Comparison of ENCODE assay signal across 37 cellular contexts in the genomic region with DNA sequence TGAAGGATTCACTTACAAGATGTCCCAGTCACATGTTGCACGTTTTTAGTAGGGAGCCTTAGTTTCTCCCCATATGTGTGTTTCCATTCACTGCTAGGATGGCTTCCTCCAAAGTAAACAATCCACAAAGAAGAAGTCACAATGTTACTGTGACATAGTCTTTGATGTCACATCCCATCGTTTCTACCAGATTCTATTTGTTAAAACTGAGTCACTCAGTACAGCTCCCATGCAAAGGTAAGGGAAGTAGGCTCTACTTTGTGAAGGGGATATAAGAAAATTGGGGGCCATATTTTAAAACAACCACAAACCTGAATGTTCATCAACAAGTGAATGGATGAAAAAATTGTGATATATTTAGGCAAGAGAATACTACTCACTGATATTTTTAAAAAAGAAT. TPM values are rescaled to one million over a fixed set of nuclear protein-coding genes. Genes with fewer than 3 reads are reported as not detected.
"Had no signal": no experiment of that assay in that cellular context is flagged by ENCODE, and none has a peak within 500 bp of the region (broad histone marks: within the 10 kb centered on the region; RNA-seq: fewer than 3 reads in every experiment).

Gene OR11A1 (minus strand): TSS at position 101 of the 400 bp plus-strand sequence. CDS start 29,430 bp downstream, outside the sequence.
Gene OR2H1 (plus strand): TSS at position 185 of the 400 bp plus-strand sequence. CDS start 4,615 bp downstream, outside the sequence.

- DNase-seq: Karpas-422, Kasumi-1, MG63, MM.1S, MV-4-11, NCI-H1048, NCI-H1092, NCI-H1092 treated with DMSO at 0.1 percent for 48 hours, NCI-H1105, NCI-H1105 treated with DMSO at 0.1 percent for 48 hours, NCI-H1417, NCI-H1417 treated with DMSO at 0.1 percent for 48 hours, NCI-H1436, NCI-H1436 treated with DMSO at 0.1 percent for 48 hours, NCI-H146, NCI-H1694, NCI-H1694 treated with DMSO at 0.1 percent for 48 hours, NCI-H187, NCI-H187 treated with DMSO at 0.1 percent for 48 hours, NCI-H1930, NCI-H2029, NCI-H2029 treated with DMSO at 0.1 percent for 48 hours, NCI-H2081, NCI-H2081 treated with DMSO at 0.1 percent for 48 hours, NCI-H2107, NCI-H2171, NCI-H2171 treated with DMSO at 0.1 percent for 48 hours, NCI-H2227 treated with DMSO at 0.1 percent for 48 hours, NCI-H226, NCI-H345, NCI-H446, NCI-H446 treated with DMSO at 0.1 percent for 48 hours, NCI-H510A had no signal

RNA-seq across cellular contexts. Expression of gene OR11A1, which starts in this region (rescaled TPM):
- total RNA-seq: LHCN-M2, M059J, MCF 10A, NCI-H460 had no signal

RNA-seq across cellular contexts. Expression of gene OR2H1, which starts in this region (rescaled TPM):
- total RNA-seq: LHCN-M2, M059J, MCF 10A, NCI-H460 had no signal
